15 cellular contexts compared by ENCODE assay signal in genomic region chr16:68351991-68352431, GRCh38. TPM values are rescaled to one million over a fixed set of nuclear protein-coding genes. Genes with fewer than 3 reads are reported as not detected.
DNase-seq lines count a peak whose midpoint lies in the region; ATAC-seq, FAIRE-seq and TF ChIP-seq lines count a peak whose summit lies in the region.
"Had no signal": no experiment of that assay in that cellular context is flagged by ENCODE, and none has a peak within 500 bp of the region (broad histone marks: within the 10 kb centered on the region; RNA-seq: fewer than 3 reads in every experiment).

No MANE protein-coding gene starts in this region.

- H3K9me3 ChIP-seq in kidney (ENCODE audit: control insufficient read depth in 1 of 2, low read length in 2 of 2) (no peaks in the 10 kb centered on the region), small intestine (ENCODE audit: control insufficient read depth, low read depth) (no peaks in the 10 kb centered on the region), suprapubic skin (no peaks in the 10 kb centered on the region)

- H3K4me3 ChIP-seq in kidney (ENCODE audit: low read length in 2 of 2) (no peak overlapping the region), small intestine (ENCODE audit: low read depth in 1 of 2, low read length in 2 of 2) (peak overlapping the region in 1 of 2 donors; percentile 20), suprapubic skin (no peak overlapping the region)

- DNase-seq in DMS153 treated with DMSO at 0.1 percent for 48 hours (lab: John Stamatoyannopoulos, UW; ENCODE audit: unreplicated experiment) = peak; percentile 80
- peak; percentile 56 for DNase-seq in NCI-H510A (lab: John Stamatoyannopoulos, UW)
- DNase-seq in kidney = peak; percentile 69
- DNase-seq in small intestine = peak; percentile 98
- no peak for DNase-seq in suprapubic skin (ENCODE audit: low spot score in 2 of 2)
- DNase-seq: caudate nucleus; effector memory CD4-positive, alpha-beta T cell; H7; hippocampal formation; NCI-H1694; NCI-H526 treated with DMSO at 0.1 percent for 48 hours; occipital lobe had no signal

- H3K27ac ChIP-seq in kidney (ENCODE audit: low read depth in 2 of 2, low read length in 2 of 2) (no peak overlapping the region), small intestine (ENCODE audit: low read depth in 1 of 2, low read length in 1 of 2) (peak overlapping the region; percentile 65 to 85), suprapubic skin (no peak overlapping the region)

- no peak for TF ChIP-seq POLR2A in suprapubic skin (IDR thresholded peaks at IDR 0.05)

- no peak for TF ChIP-seq EP300 in suprapubic skin (IDR thresholded peaks at IDR 0.05)

- no peak for TF ChIP-seq CTCF in kidney (IDR thresholded peaks at IDR 0.05; ENCODE audit: borderline replicate concordance, extremely low read depth, insufficient read depth)
- TF ChIP-seq CTCF in suprapubic skin (IDR thresholded peaks at IDR 0.05) = no peak

- H3K36me3 ChIP-seq in kidney (ENCODE audit: control insufficient read depth in 1 of 2, insufficient read depth in 2 of 2, low read length in 2 of 2) (peaks cover 37 to 40% of the 10 kb centered on the region in 2 donors), small intestine (ENCODE audit: control insufficient read depth in 2 of 2, insufficient read depth in 2 of 2, low read length in 2 of 2) (no peaks in the 10 kb centered on the region), suprapubic skin (peaks cover 96% of the 10 kb centered on the region)

- ATAC-seq in GM18520 (IDR thresholded peaks at IDR 0.05; ENCODE audit: unreplicated experiment) (no peak), HG02973 (IDR thresholded peaks at IDR 0.05; ENCODE audit: unreplicated experiment) (no peak), HG03442 (IDR thresholded peaks at IDR 0.05; ENCODE audit: unreplicated experiment) (no peak)

- no peak overlapping the region for H3K9ac ChIP-seq in kidney (ENCODE audit: low read length in 2 of 2)

- intact Hi-C loops in kidney (cut with DNase I) = no loop called here

- FAIRE-seq in kidney (lab: Jason Lieb, UNC) (no peak), small intestine (lab: Jason Lieb, UNC) (no peak)

- H3K27me3 ChIP-seq in small intestine (ENCODE audit: control insufficient read depth in 2 of 2, insufficient read depth in 2 of 2, low read length in 2 of 2) = no peaks in the 10 kb centered on the region
- no peaks in the 10 kb centered on the region for H3K27me3 ChIP-seq in suprapubic skin

- 23 to 76% (median 40%) methylated on average over 10 to 11 of the region's 11 CpGs for WGBS in small intestine, 3 donors
- WGBS in suprapubic skin = 83% methylated on average over 11 of the region's 11 CpGs

- H3K4me1 ChIP-seq in kidney (ENCODE audit: control insufficient read depth in 1 of 2, insufficient read depth in 1 of 2, low read depth in 1 of 2, low read length in 2 of 2) (peaks cover 0 to 3% of the 10 kb centered on the region in 2 donors), small intestine (ENCODE audit: control insufficient read depth in 2 of 2, insufficient read depth in 1 of 2, low read depth in 1 of 2, low read length in 1 of 2) (no peaks in the 10 kb centered on the region), suprapubic skin (peaks cover 8% of the 10 kb centered on the region)

RNA-seq across cellular contexts. Expression of gene PRMT7, which starts 41.2 kb away (rescaled TPM):
- total RNA-seq in kidney (33.7 TPM), suprapubic skin (100 to 1,000 TPM in 1 of 4 donors, 10 to 100 TPM in 3; 38.8 to 101 (median 69.9) TPM)
- polyA plus RNA-seq in kidney (ENCODE audit: insufficient read depth, low read depth, low replicate concordance) (20.4 TPM), small intestine (10 to 100 TPM; 13.6 to 26.7 (median 13.8) TPM)

RNA-seq across cellular contexts. Expression of gene SLC7A6OS, which starts 41.3 kb away (rescaled TPM):
- 20.3 TPM for total RNA-seq in kidney
- polyA plus RNA-seq in kidney (ENCODE audit: insufficient read depth, low read depth, low replicate concordance) = 9.2 TPM
- 1 to 10 TPM; 3.8 to 6.6 (median 5.1) TPM for polyA plus RNA-seq in small intestine
- total RNA-seq in suprapubic skin = 10 to 100 TPM in 2 of 4 donors, 1 to 10 TPM in 2; 8.8 to 18.1 (median 10.1) TPM

Comparison
In these comparisons a context has a peak if more than half of its experiments do, and no peak if none do; other contexts are left out.
1. DNase-seq: peak in DMS153 treated with DMSO at 0.1 percent for 48 hours (single experiment), NCI-H510A (single experiment), kidney (single experiment) and small intestine (single experiment); none in suprapubic skin (0 of 2).
2. H3K27ac ChIP-seq: peak in small intestine (2 of 2); none in kidney (0 of 2) and suprapubic skin (single experiment).